ENCODE assay signal across 1 cellular context in the genomic region with DNA sequence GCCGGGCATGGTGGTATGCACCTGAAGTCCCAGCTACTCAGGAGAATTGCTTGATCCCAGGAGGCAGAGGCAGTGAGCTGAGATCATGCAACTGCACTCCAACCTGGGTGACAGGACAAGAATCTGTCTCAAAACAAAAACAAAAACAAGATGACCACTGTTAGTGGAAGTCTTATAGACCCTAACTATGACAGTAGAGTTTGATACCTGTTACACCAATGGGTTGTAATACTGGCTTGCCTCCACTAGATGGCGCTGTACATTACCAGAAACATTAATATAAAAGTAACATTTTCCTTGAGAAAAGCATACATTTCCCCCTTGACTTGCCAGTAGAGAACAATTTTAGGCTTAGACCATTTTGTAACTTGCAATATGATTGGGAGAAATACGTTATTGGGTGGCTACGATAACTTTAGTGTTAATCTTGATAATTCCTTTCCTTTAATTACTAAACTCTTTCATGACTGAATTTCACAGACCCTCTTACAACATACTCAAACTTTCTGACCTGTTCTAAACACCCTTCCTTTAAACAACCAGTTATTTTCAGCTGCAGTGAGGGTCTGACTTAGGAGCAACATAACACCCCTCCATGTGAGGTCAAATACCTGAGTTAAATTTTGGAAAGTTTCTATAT.
TF ChIP-seq lines count a peak whose summit lies in the region.

No MANE protein-coding gene starts in this region.

TF ChIP-seq in WTC11, 78 proteins besides CTCF, POLR2A, EP300 and RAD21 (continued from another document):
- TF ChIP-seq, protein P1, sequence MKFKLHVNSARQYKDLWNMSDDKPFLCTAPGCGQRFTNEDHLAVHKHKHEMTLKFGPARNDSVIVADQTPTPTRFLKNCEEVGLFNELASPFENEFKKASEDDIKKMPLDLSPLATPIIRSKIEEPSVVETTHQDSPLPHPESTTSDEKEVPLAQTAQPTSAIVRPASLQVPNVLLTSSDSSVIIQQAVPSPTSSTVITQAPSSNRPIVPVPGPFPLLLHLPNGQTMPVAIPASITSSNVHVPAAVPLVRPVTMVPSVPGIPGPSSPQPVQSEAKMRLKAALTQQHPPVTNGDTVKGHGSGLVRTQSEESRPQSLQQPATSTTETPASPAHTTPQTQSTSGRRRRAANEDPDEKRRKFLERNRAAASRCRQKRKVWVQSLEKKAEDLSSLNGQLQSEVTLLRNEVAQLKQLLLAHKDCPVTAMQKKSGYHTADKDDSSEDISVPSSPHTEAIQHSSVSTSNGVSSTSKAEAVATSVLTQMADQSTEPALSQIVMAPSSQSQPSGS (CRISPR knock-in tag; IDR thresholded peaks at IDR 0.05; ENCODE audit: borderline replicate concordance, low read depth), result no peak
- TF ChIP-seq TEAD4 (CRISPR knock-in tag; IDR thresholded peaks at IDR 0.05) (no peak), TEAD1 (CRISPR knock-in tag; IDR thresholded peaks at IDR 0.05) (no peak), SOX15 (CRISPR knock-in tag; IDR thresholded peaks at IDR 0.05) (no peak), ETV6 (CRISPR knock-in tag; IDR thresholded peaks at IDR 0.05) (no peak), CREM (CRISPR knock-in tag; IDR thresholded peaks at IDR 0.05) (no peak), KAT7 (CRISPR knock-in tag; IDR thresholded peaks at IDR 0.05; ENCODE audit: borderline replicate concordance) (no peak), NFE2L1 (CRISPR knock-in tag; IDR thresholded peaks at IDR 0.05) (no peak), JAZF1 (CRISPR knock-in tag; IDR thresholded peaks at IDR 0.05) (no peak), ZNF317 (CRISPR knock-in tag; IDR thresholded peaks at IDR 0.05; ENCODE audit: borderline replicate concordance, low read depth) (no peak)
- TF ChIP-seq, protein P2, sequence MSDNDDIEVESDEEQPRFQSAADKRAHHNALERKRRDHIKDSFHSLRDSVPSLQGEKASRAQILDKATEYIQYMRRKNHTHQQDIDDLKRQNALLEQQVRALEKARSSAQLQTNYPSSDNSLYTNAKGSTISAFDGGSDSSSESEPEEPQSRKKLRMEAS (CRISPR knock-in tag; IDR thresholded peaks at IDR 0.05), result no peak
- TF ChIP-seq, protein P3, sequence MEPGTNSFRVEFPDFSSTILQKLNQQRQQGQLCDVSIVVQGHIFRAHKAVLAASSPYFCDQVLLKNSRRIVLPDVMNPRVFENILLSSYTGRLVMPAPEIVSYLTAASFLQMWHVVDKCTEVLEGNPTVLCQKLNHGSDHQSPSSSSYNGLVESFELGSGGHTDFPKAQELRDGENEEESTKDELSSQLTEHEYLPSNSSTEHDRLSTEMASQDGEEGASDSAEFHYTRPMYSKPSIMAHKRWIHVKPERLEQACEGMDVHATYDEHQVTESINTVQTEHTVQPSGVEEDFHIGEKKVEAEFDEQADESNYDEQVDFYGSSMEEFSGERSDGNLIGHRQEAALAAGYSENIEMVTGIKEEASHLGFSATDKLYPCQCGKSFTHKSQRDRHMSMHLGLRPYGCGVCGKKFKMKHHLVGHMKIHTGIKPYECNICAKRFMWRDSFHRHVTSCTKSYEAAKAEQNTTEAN (CRISPR knock-in tag; IDR thresholded peaks at IDR 0.05), result no peak
TF ChIP-seq in WTC11: peak in this region for 0.
